In genomic region chr16:24943471-24943870, GRCh38 we compare ENCODE assay signal across 28 cellular contexts.
"Had no signal": no experiment of that assay in that cellular context is flagged by ENCODE, and none has a peak within 500 bp of the region (broad histone marks: within the 10 kb centered on the region; RNA-seq: fewer than 3 reads in every experiment).

No MANE protein-coding gene starts in this region.

- H3K9me3 Mint-ChIP-seq: activated CD4-positive, alpha-beta memory T cell treated with anti-CD3 and anti-CD28 coated beads, Interleukin-2, amount 10 ng/mL, durations not matched to agents 7 days and 5 days; activated naive CD4-positive, alpha-beta T cell treated with anti-CD3 and anti-CD28 coated beads, Interleukin-2, amount 10 ng/mL, durations not matched to agents 7 days and 5 days; activated naive CD8-positive, alpha-beta T cell treated with anti-CD3 and anti-CD28 coated beads, Interleukin-2, amount 10 ng/mL, durations not matched to agents 7 days and 5 days; activated T-helper 17 cell treated with anti-CD3 and anti-CD28 coated beads, Interleukin-2, amount 50 U/mL, for 72 hours; T-helper 1 cell treated with Interleukin-12 subunit alpha and Interleukin-12 subunit beta and Interleukin-4 antibody, amounts not matched to agents 30 μg/mL and 1 μg/mL, for 36 hours; WTC11 had no signal

- H3K9ac ChIP-seq: SK-N-SH had no signal

- FAIRE-seq: bronchial epithelial cell had no signal

- H3K4me1 Mint-ChIP-seq: activated CD4-positive, alpha-beta memory T cell treated with anti-CD3 and anti-CD28 coated beads, Interleukin-2, amount 10 ng/mL, durations not matched to agents 7 days and 5 days; activated naive CD4-positive, alpha-beta T cell treated with anti-CD3 and anti-CD28 coated beads, Interleukin-2, amount 10 ng/mL, durations not matched to agents 7 days and 5 days; activated naive CD8-positive, alpha-beta T cell treated with anti-CD3 and anti-CD28 coated beads, Interleukin-2, amount 10 ng/mL, durations not matched to agents 7 days and 5 days; activated T-helper 17 cell treated with anti-CD3 and anti-CD28 coated beads, Interleukin-2, amount 50 U/mL, for 72 hours; WTC11 had no signal

- H3K27me3 ChIP-seq: ascending aorta, body of pancreas, Peyer's patch, SJCRH30 had no signal

- H3K4me3 ChIP-seq: ascending aorta, body of pancreas, Peyer's patch, SJCRH30 had no signal

- H3K4me1 ChIP-seq: ascending aorta, body of pancreas, Peyer's patch, SJCRH30 had no signal

- H3K4me3 Mint-ChIP-seq: activated CD4-positive, alpha-beta memory T cell treated with anti-CD3 and anti-CD28 coated beads, Interleukin-2, amount 10 ng/mL, durations not matched to agents 7 days and 5 days; activated naive CD4-positive, alpha-beta T cell treated with anti-CD3 and anti-CD28 coated beads, Interleukin-2, amount 10 ng/mL, durations not matched to agents 7 days and 5 days; activated naive CD8-positive, alpha-beta T cell treated with anti-CD3 and anti-CD28 coated beads, Interleukin-2, amount 10 ng/mL, durations not matched to agents 7 days and 5 days; activated T-helper 17 cell treated with anti-CD3 and anti-CD28 coated beads, Interleukin-2, amount 50 U/mL, for 72 hours; T-helper 1 cell treated with Interleukin-12 subunit alpha and Interleukin-12 subunit beta and Interleukin-4 antibody, amounts not matched to agents 30 μg/mL and 1 μg/mL, for 36 hours; WTC11 had no signal

- H3K27ac ChIP-seq: ascending aorta, body of pancreas, Peyer's patch, RWPE1, SJCRH30 had no signal

- DNase-seq: activated CD4-positive, alpha-beta memory T cell treated with anti-CD3 and anti-CD28 coated beads, Interleukin-2, amount 10 ng/mL, durations not matched to agents 7 days and 5 days; activated CD4-positive, alpha-beta T cell treated with anti-CD3 and anti-CD28 coated beads, Interleukin-2, amount 50 U/mL, for 1 hour; activated gamma-delta T cell; activated naive CD4-positive, alpha-beta T cell treated with anti-CD3 and anti-CD28 coated beads, Interleukin-2, amount 10 ng/mL, durations not matched to agents 7 days and 5 days; activated naive CD8-positive, alpha-beta T cell treated with anti-CD3 and anti-CD28 coated beads, Interleukin-2, amount 10 ng/mL, durations not matched to agents 7 days and 5 days; activated T-cell treated with anti-CD3 and anti-CD28 coated beads for 4 hours; activated T-cell treated with anti-CD3 and anti-CD28 coated beads, Interleukin-2, amount 50 U/mL, for 48 hours; amniotic stem cell; body of pancreas; central memory CD4-positive, alpha-beta T cell; NCI-H1105; NCI-H1436; NCI-H187; NCI-H2081; NCI-H510A treated with DMSO at 0.1 percent for 48 hours; NCI-H69; NK-92 treated with Interleukin-12 subunit alpha and Interleukin-12 subunit beta, amount 100 ng/mL, for 24 hours; Peyer's patch; Right ventricle myocardium superior; SJCRH30; SK-N-SH; SW 1271 had no signal

- ATAC-seq: activated T-helper 17 cell treated with anti-CD3 and anti-CD28 coated beads, Interleukin-2, amount 50 U/mL, for 72 hours; body of pancreas; WTC11 had no signal

- H3K4me2 ChIP-seq: SK-N-SH had no signal

- H3K27ac Mint-ChIP-seq: activated CD4-positive, alpha-beta memory T cell treated with anti-CD3 and anti-CD28 coated beads, Interleukin-2, amount 10 ng/mL, durations not matched to agents 7 days and 5 days; activated naive CD8-positive, alpha-beta T cell treated with anti-CD3 and anti-CD28 coated beads, Interleukin-2, amount 10 ng/mL, durations not matched to agents 7 days and 5 days; activated T-helper 17 cell treated with anti-CD3 and anti-CD28 coated beads, Interleukin-2, amount 50 U/mL, for 72 hours; T-helper 1 cell treated with Interleukin-12 subunit alpha and Interleukin-12 subunit beta and Interleukin-4 antibody, amounts not matched to agents 30 μg/mL and 1 μg/mL, for 36 hours; WTC11 had no signal

- H3K9me3 ChIP-seq: ascending aorta, body of pancreas, Peyer's patch, SJCRH30, SK-N-SH had no signal

- H3K27me3 Mint-ChIP-seq: activated CD4-positive, alpha-beta memory T cell treated with anti-CD3 and anti-CD28 coated beads, Interleukin-2, amount 10 ng/mL, durations not matched to agents 7 days and 5 days; activated naive CD4-positive, alpha-beta T cell treated with anti-CD3 and anti-CD28 coated beads, Interleukin-2, amount 10 ng/mL, durations not matched to agents 7 days and 5 days; activated naive CD8-positive, alpha-beta T cell treated with anti-CD3 and anti-CD28 coated beads, Interleukin-2, amount 10 ng/mL, durations not matched to agents 7 days and 5 days; activated T-helper 17 cell treated with anti-CD3 and anti-CD28 coated beads, Interleukin-2, amount 50 U/mL, for 72 hours had no signal
